Comparison of ENCODE assay signal across 9 cellular contexts in the genomic region with DNA sequence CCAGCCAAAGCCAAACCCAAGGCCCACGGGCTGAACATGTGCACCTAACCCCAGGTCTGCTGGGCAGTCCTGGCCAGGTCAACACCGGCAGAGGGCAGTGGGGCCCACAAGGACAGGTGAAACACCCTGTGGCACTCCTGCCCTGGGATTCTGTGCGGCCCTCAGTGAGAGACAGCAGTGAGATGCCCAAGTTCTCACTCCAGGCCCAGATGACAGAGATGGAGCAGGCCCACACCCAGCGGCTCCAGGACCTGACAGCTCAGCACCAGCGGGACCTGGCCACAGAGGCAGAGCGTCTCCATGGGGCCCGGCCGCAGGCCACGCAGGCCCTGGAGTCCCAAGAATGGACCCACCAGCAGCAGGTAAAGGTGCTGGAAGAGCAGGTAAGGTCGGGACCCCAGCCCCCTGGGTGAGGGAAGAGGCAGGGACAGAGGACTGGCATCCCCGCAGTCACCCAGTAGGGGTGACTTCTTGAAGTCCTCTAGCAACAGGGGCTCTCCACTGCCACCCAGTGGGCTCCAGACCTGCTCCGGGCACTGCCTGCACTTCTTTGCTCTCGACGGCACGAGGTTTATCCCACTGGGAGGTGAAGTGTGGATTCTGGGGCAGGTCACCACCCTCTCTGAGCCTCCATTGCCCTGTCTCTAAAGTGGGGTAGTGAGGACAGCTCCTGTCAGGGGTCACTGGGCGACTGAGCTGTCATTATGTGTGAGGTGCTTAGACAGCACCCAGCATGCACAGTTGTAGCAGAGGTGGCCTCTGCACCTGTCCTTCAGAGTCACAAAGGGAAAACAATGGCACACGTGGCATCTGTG. TPM values are rescaled to one million over a fixed set of nuclear protein-coding genes. Genes with fewer than 3 reads are reported as not detected.
DNase-seq lines count a peak whose midpoint lies in the region; ATAC-seq and TF ChIP-seq lines count a peak whose summit lies in the region.
"Had no signal": no experiment of that assay in that cellular context is flagged by ENCODE, and none has a peak within 500 bp of the region (broad histone marks: within the 10 kb centered on the region; RNA-seq: fewer than 3 reads in every experiment).

No MANE protein-coding gene starts in this region.

- intact Hi-C loops in CD14-positive monocyte (cut with micrococcal nuclease) (loop anchor here in 1 of 2 donors (10.0 kb wide), 2 partner anchors 165 to 745 kb away; partner anchors contain the start of genes D2HGDH and PPP1R7), ascending aorta (cut with DNase I) (loop anchor here (5.0 to 10.0 kb wide), 6 partner anchors 72 to 1175 kb away; partner anchors contain the start of genes DTYMK, DUSP28, HDLBP and RNPEPL1), lower lobe of right lung (cut with DNase I) (no loop called here)
- intact Hi-C loops in CD4-positive, alpha-beta memory T cell (cut with micrococcal nuclease), result loop anchor here (2.0 kb wide), 1 partner anchor 77 kb away; no protein-coding TSS in a partner anchor

- H3K27me3 Mint-ChIP-seq in CD14-positive monocyte (ENCODE audit: low read depth in 3 of 3), result peaks cover 10 to 20% (median 10%) of the 10 kb centered on the region in 3 donors
- no peaks in the 10 kb centered on the region for H3K27me3 Mint-ChIP-seq in CD4-positive, alpha-beta memory T cell
- H3K27me3 Mint-ChIP-seq: activated naive CD8-positive, alpha-beta T cell had no signal

- H3K9me3 ChIP-seq in Karpas-422 (ENCODE audit: low read length) (no peaks in the 10 kb centered on the region), ascending aorta (no peaks in the 10 kb centered on the region), lower lobe of right lung (no peaks in the 10 kb centered on the region)
- no peaks in the 10 kb centered on the region for H3K9me3 ChIP-seq in CD4-positive, alpha-beta memory T cell (ENCODE audit: control insufficient read depth in 1 of 2, low read length in 2 of 2)

- no peak overlapping the region for H3K9ac ChIP-seq in Karpas-422 (ENCODE audit: low read length)

- no peak overlapping the region for H3K4me2 ChIP-seq in Karpas-422 (ENCODE audit: low read depth, low read length, poor library complexity, severe bottlenecking)

- POLR2A ChIA-PET in RWPE1 (lab: Yijun Ruan, JAX; ENCODE audit: low non-redundant PET), result no interaction called here
- POLR2A ChIA-PET in CD4-positive, alpha-beta memory T cell (lab: Charles Lee; ENCODE audit: partially characterized antibody), result no interaction called here

- H3K4me3 ChIP-seq in Karpas-422 (ENCODE audit: low read length) (no peak overlapping the region), ascending aorta (no peak overlapping the region), lower lobe of right lung (no peak overlapping the region)
- no peak overlapping the region for H3K4me3 ChIP-seq in CD4-positive, alpha-beta memory T cell (ENCODE audit: low read length in 2 of 2)

- peaks cover 0 to 5% (median 2%) of the 10 kb centered on the region in 7 donors for H3K9me3 Mint-ChIP-seq in CD14-positive monocyte
- no peaks in the 10 kb centered on the region for H3K9me3 Mint-ChIP-seq in CD4-positive, alpha-beta memory T cell

- H3K4me3 Mint-ChIP-seq in CD14-positive monocyte, result no peak overlapping the region
- H3K4me3 Mint-ChIP-seq in CD4-positive, alpha-beta memory T cell, result no peak overlapping the region
- H3K4me3 Mint-ChIP-seq: activated naive CD8-positive, alpha-beta T cell had no signal

- no peak overlapping the region for H3K27ac Mint-ChIP-seq in CD14-positive monocyte
- H3K27ac Mint-ChIP-seq in CD4-positive, alpha-beta memory T cell, result peak overlapping the region in 1 of 7 donors; percentile 24
- H3K27ac Mint-ChIP-seq: activated naive CD8-positive, alpha-beta T cell had no signal

- H3K9me2 ChIP-seq in Karpas-422 (replicated peaks; ENCODE audit: insufficient read depth, low read length), result no peaks in the 10 kb centered on the region

- CTCF ChIA-PET in RWPE1 (lab: Yijun Ruan, JAX), result interaction anchor here (0.6 to 3.3 kb wide), 2 partner anchors 70 to 138 kb away, joined by 3 to 9 read pairs; no protein-coding TSS in a partner anchor
- CTCF ChIA-PET in CD4-positive, alpha-beta memory T cell (lab: Charles Lee; ENCODE audit: partially characterized antibody), result interaction anchor here (1.2 kb wide), 1 partner anchor 75 kb away, joined by 3 read pairs; no protein-coding TSS in a partner anchor

- H3K36me3 Mint-ChIP-seq in CD14-positive monocyte, result no peaks in the 10 kb centered on the region
- no peaks in the 10 kb centered on the region for H3K36me3 Mint-ChIP-seq in CD4-positive, alpha-beta memory T cell
- H3K36me3 Mint-ChIP-seq: activated naive CD8-positive, alpha-beta T cell had no signal

- no peak overlapping the region for H2AFZ ChIP-seq in Karpas-422 (ENCODE audit: low read length)

- peaks cover 18% of the 10 kb centered on the region for H3K4me1 Mint-ChIP-seq in CD14-positive monocyte
- H3K4me1 Mint-ChIP-seq in CD4-positive, alpha-beta memory T cell, result peaks cover 0 to 3% (median under 1%) of the 10 kb centered on the region in 4 donors

- H3K27me3 ChIP-seq in Karpas-422 (ENCODE audit: low read length), result no peaks in the 10 kb centered on the region
- no peaks in the 10 kb centered on the region for H3K27me3 ChIP-seq in ascending aorta
- no peaks in the 10 kb centered on the region for H3K27me3 ChIP-seq in lower lobe of right lung (ENCODE audit: low read depth)
- no peaks in the 10 kb centered on the region for H3K27me3 ChIP-seq in CD4-positive, alpha-beta memory T cell (ENCODE audit: insufficient read depth, low read length)

- peak; percentile 8 for TF ChIP-seq CTCF in CD14-positive monocyte (IDR thresholded peaks at IDR 0.05)
- TF ChIP-seq CTCF in ascending aorta (IDR thresholded peaks at IDR 0.05), result peak in 1 of 3 experiments; percentile 42
- peak; percentile 48 for TF ChIP-seq CTCF in lower lobe of right lung (IDR thresholded peaks at IDR 0.05)
- no peak; the same call in 1 of the 2 replicates for TF ChIP-seq CTCF in RWPE1 (conservative IDR thresholded peaks at IDR 0.05; ENCODE audit: low read depth)

- H3K27ac ChIP-seq in Karpas-422 (ENCODE audit: low read length), result no peak overlapping the region
- peak overlapping the region; percentile 43 to 92 for H3K27ac ChIP-seq in ascending aorta
- H3K27ac ChIP-seq in lower lobe of right lung, result no peak overlapping the region
- H3K27ac ChIP-seq in RWPE1, result no peak overlapping the region; the same call in 1 of the 2 replicates
- H3K27ac ChIP-seq in CD4-positive, alpha-beta memory T cell (ENCODE audit: low read depth, low read length), result no peak overlapping the region

- no peaks in the 10 kb centered on the region for H3K4me1 ChIP-seq in Karpas-422 (ENCODE audit: low read length)
- H3K4me1 ChIP-seq in ascending aorta, result peaks cover 38 to 72% of the 10 kb centered on the region in 2 donors
- peaks cover 47% of the 10 kb centered on the region for H3K4me1 ChIP-seq in lower lobe of right lung
- H3K4me1 ChIP-seq in CD4-positive, alpha-beta memory T cell (ENCODE audit: insufficient read depth, low read length), result no peaks in the 10 kb centered on the region

- DNase-seq in CD14-positive monocyte (ENCODE audit: low spot score), result peak; percentile 30
- DNase-seq in Karpas-422, result peak; percentile 80
- DNase-seq in ascending aorta (ENCODE audit: low spot score in 2 of 2), result peak in 1 of 2 donors; percentile 65
- peak; percentile 63 for DNase-seq in lower lobe of right lung
- no peak for DNase-seq in RWPE1 (ENCODE audit: low spot score)
- no peak for DNase-seq in CD4-positive, alpha-beta memory T cell
- DNase-seq in anterior cingulate cortex (lab: John Stamatoyannopoulos, UW), result no peak

- H3K79me2 ChIP-seq in Karpas-422 (ENCODE audit: low read length), result no peaks in the 10 kb centered on the region

- H3K36me3 ChIP-seq in Karpas-422 (ENCODE audit: insufficient read depth, low read length) (no peaks in the 10 kb centered on the region), ascending aorta (no peaks in the 10 kb centered on the region), lower lobe of right lung (no peaks in the 10 kb centered on the region)
- H3K36me3 ChIP-seq in CD4-positive, alpha-beta memory T cell (ENCODE audit: insufficient read depth, low read length), result no peaks in the 10 kb centered on the region

- no peaks in the 10 kb centered on the region for H4K20me1 ChIP-seq in Karpas-422 (ENCODE audit: insufficient read depth, low read depth, low read length)

- ATAC-seq in lower lobe of right lung, result peak in 1 of 2 donors; percentile 16
- no peak for ATAC-seq in HG03045 (IDR thresholded peaks at IDR 0.05; ENCODE audit: unreplicated experiment)

RNA-seq across cellular contexts. Expression of gene SNED1, which starts 8.8 kb away (rescaled TPM):
- polyA plus RNA-seq in CD14-positive monocyte, result under 1 TPM; 0.02 to 0.12 TPM
- 1.9 and 25.3 TPM in 2 replicates for total RNA-seq in Karpas-422 (2014; rRNA removed; shearing (Covaris generic); ENCODE audit: low replicate concordance)
- 84.3 TPM for total RNA-seq in ascending aorta
- total RNA-seq in lower lobe of right lung, result 36.2 TPM
- 10 to 100 TPM; 85.2 to 90.1 TPM for total RNA-seq in CD4-positive, alpha-beta memory T cell
- polyA plus RNA-seq in CD4-positive, alpha-beta memory T cell, result 1 to 10 TPM; 1.6 to 3.2 TPM

Comparison
In these comparisons a context has a peak if more than half of its experiments do, and no peak if none do; other contexts are left out.
1. DNase-seq: peak in CD14-positive monocyte (single experiment), Karpas-422 (single experiment) and lower lobe of right lung (single experiment); none in RWPE1 (single experiment), CD4-positive, alpha-beta memory T cell (0 of 5) and anterior cingulate cortex (0 of 58).
2. H3K27ac ChIP-seq: peak in ascending aorta (2 of 2); none in Karpas-422 (single experiment), lower lobe of right lung (single experiment), RWPE1 (single experiment) and CD4-positive, alpha-beta memory T cell (single experiment).